In the genomic region with DNA sequence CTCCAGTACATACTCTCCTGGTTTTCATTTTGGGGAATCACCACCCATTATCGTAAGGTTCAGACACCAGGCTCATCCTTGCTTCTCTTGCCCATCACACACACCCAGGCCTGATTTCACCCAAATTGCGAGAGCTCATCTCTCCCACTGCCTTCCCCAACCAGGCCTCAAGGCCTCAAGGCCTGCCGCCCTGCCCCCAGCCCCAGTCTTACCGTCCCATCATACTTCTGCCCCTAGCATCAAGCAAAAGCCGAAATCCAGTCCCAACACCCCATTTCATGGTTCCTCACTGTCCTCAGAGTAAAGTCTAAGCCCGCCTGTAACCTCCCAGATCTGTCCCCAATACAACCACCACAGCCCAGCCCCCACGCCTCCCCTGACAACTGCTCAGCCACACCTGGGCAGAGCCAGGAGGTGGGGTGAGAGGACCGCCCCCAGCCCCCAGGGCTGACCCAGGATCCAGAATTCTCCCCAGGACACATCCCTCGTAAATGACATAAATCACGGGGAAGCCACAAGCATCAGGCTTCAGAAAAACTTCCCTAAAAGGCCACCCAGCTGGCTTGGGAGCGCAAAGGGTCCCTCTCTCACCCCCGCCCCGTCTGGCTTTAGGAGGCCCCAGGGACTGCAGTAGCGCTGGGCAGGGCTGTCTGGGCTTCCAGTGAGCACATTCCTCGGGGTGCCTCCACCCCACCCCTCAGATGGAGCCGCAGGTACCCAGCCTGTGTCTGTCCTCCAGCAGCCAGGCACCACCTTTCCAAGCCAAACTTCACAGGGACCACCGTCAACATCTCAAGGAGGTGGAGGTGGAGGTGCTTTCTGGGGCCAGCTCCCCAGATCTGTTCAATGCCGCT, we compare ENCODE assay signal across 1 cellular context.
TF ChIP-seq lines count a peak whose summit lies in the region.

No MANE protein-coding gene starts in this region.

TF ChIP-seq in WTC11, 78 proteins besides CTCF, POLR2A, EP300 and RAD21:
- TF ChIP-seq ZNF219 (CRISPR knock-in tag; IDR thresholded peaks at IDR 0.05; ENCODE audit: borderline replicate concordance) (no peak), ARID4B (CRISPR knock-in tag; IDR thresholded peaks at IDR 0.05; ENCODE audit: borderline replicate concordance) (no peak), ZNF512 (CRISPR knock-in tag; IDR thresholded peaks at IDR 0.05; ENCODE audit: borderline replicate concordance) (no peak), MAX (CRISPR knock-in tag; IDR thresholded peaks at IDR 0.05) (no peak), SOX15 (CRISPR knock-in tag; IDR thresholded peaks at IDR 0.05) (no peak), HMGA2 (CRISPR knock-in tag; IDR thresholded peaks at IDR 0.05) (no peak), GTF2I (CRISPR knock-in tag; conservative IDR thresholded peaks at IDR 0.05) (no peak), MYBL2 (CRISPR knock-in tag; IDR thresholded peaks at IDR 0.05) (no peak)
- TF ChIP-seq, protein P1, sequence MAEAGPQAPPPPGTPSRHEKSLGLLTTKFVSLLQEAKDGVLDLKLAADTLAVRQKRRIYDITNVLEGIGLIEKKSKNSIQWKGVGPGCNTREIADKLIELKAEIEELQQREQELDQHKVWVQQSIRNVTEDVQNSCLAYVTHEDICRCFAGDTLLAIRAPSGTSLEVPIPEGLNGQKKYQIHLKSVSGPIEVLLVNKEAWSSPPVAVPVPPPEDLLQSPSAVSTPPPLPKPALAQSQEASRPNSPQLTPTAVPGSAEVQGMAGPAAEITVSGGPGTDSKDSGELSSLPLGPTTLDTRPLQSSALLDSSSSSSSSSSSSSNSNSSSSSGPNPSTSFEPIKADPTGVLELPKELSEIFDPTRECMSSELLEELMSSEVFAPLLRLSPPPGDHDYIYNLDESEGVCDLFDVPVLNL (CRISPR knock-in tag; IDR thresholded peaks at IDR 0.05; ENCODE audit: borderline replicate concordance, low read depth), result no peak
TF ChIP-seq in WTC11: peak in this region for 0.
